Comparison of ENCODE assay signal across 11 cellular contexts in the genomic region with DNA sequence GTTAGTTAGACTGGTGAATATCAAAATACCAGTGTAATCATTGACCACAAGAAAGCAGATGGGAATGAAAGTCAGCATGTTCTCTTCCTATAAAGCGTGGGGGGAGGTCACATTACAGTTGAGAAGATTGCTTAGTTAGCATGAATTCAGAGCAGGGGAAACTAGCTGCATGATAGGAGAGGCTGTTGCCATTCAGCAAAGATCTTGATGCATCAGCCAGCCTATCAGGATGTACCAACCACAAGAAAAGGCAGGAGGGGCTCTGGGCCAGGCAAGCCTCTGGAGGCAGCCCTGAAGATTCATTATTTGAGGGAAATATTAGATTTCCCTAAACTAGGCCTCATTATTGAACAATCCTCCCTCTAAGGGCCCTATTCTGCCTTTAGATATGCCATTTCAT. TPM values are rescaled to one million over a fixed set of nuclear protein-coding genes. Genes with fewer than 3 reads are reported as not detected.
DNase-seq lines count a peak whose midpoint lies in the region; ATAC-seq and TF ChIP-seq lines count a peak whose summit lies in the region.
"Had no signal": no experiment of that assay in that cellular context is flagged by ENCODE, and none has a peak within 500 bp of the region (broad histone marks: within the 10 kb centered on the region; RNA-seq: fewer than 3 reads in every experiment).

No MANE protein-coding gene starts in this region.

- H3K4me3 ChIP-seq in right atrium auricular region, result no peak overlapping the region

- no peaks in the 10 kb centered on the region for H3K36me3 ChIP-seq in right atrium auricular region

- no peaks in the 10 kb centered on the region for H3K4me1 ChIP-seq in right atrium auricular region
- H3K4me1 ChIP-seq: Caco-2 had no signal

- intact Hi-C loops in Right ventricle myocardium superior (cut with DNase I), result no loop called here

- ATAC-seq in Right ventricle myocardium superior (ENCODE audit: poor library complexity) (peak; percentile 14), HG02763 (IDR thresholded peaks at IDR 0.05; ENCODE audit: unreplicated experiment) (no peak)

- DNase-seq in Right ventricle myocardium superior (no peak), right atrium auricular region (ENCODE audit: low spot score) (no peak), NCI-H82 treated with DMSO at 0.1 percent for 48 hours (lab: John Stamatoyannopoulos, UW; ENCODE audit: unreplicated experiment) (peak; percentile 93), renal cortical epithelial cell (ENCODE audit: low read depth) (peak; percentile 59), GM10266 (ENCODE audit: extremely low spot score) (no peak)
- DNase-seq in central memory CD4-positive, alpha-beta T cell, result peak; percentile 43
- DNase-seq in stimulated activated CD4-positive, alpha-beta T cell treated with anti-CD3 and anti-CD28 coated beads, Interleukin-2, amount 100 ng/mL, for 24 hours, result no peak
- DNase-seq: activated CD4-positive, alpha-beta T cell treated with anti-CD3 and anti-CD28 coated beads for 1 hour; Caco-2; dermis blood vessel endothelial cell had no signal

- TF ChIP-seq CTCF in right atrium auricular region (IDR thresholded peaks at IDR 0.05), result no peak
- no peak for TF ChIP-seq CTCF in GM10266 (IDR thresholded peaks at IDR 0.05; ENCODE audit: control insufficient read depth, insufficient read depth, low read depth, missing control alignments)

- no peaks in the 10 kb centered on the region for H3K9me3 ChIP-seq in right atrium auricular region
- H3K9me3 ChIP-seq: Caco-2 had no signal

- H3K27ac ChIP-seq in right atrium auricular region, result no peak overlapping the region

- no peaks in the 10 kb centered on the region for H3K27me3 ChIP-seq in right atrium auricular region

RNA-seq across cellular contexts. Expression of a gene that starts 5.0 kb away (rescaled TPM):
- 14.7 TPM for total RNA-seq in Right ventricle myocardium superior
- 10 to 100 TPM; 14.8 to 21.2 TPM for total RNA-seq in right atrium auricular region
- total RNA-seq in renal cortical epithelial cell, result 25.3 and 43.9 TPM in 2 replicates

RNA-seq across cellular contexts. Expression of a gene that starts 9.1 kb away (rescaled TPM):
- total RNA-seq in Right ventricle myocardium superior, result 22.0 TPM
- total RNA-seq in right atrium auricular region, result 10 to 100 TPM; 24.7 to 27.9 TPM
- 60.9 and 86.1 TPM in 2 replicates for total RNA-seq in renal cortical epithelial cell

Comparison
In these comparisons a context has a peak if more than half of its experiments do, and no peak if none do; other contexts are left out.
1. DNase-seq: peak in NCI-H82 treated with DMSO at 0.1 percent for 48 hours (single experiment), central memory CD4-positive, alpha-beta T cell (single experiment) and renal cortical epithelial cell (single experiment); none in Right ventricle myocardium superior (single experiment), right atrium auricular region (single experiment), stimulated activated CD4-positive, alpha-beta T cell treated with anti-CD3 and anti-CD28 coated beads, Interleukin-2, amount 100 ng/mL, for 24 hours (0 of 2) and GM10266 (single experiment).